9 cellular contexts compared by ENCODE assay signal in the genomic region with DNA sequence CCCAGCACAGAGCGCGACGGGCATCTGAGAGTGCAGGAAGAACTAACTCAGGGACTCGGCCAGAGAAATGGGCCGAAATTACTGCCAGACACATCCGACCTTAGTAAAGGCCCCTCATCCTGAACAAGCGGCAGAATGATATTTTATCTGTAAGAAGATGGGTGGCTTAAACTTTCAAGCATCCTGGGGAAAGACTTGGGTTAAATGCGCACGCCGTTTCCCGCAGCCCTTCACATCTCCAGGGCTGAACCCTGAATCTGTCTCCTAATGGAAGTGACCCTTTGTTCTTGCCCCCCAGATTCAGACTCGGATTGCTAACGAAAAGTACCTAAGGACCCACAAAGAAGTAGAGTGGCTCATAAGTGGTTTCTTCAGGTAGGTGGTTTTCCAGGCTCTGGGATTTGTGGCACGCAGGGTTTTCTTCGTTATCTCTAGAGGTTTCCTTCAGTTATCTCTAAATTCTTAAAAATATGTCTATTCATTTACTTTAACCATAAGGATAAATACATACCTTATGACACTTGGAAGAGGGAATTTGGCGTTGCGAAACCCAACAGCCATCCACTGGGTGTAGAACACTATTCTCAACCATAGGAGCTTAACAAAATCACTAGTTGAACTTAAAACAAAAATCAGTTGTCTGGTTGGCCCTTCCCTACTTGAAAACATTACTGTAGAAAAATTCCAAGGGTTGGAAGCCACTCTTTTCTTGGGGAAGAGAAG. TPM values are rescaled to one million over a fixed set of nuclear protein-coding genes. Genes with fewer than 3 reads are reported as not detected.
A peak's percentile ranks its signal among the peaks of the same experiment; 100 is the strongest.
DNase-seq lines count a peak whose midpoint lies in the region; ATAC-seq, FAIRE-seq and TF ChIP-seq lines count a peak whose summit lies in the region.
"Had no signal": no experiment of that assay in that cellular context is flagged by ENCODE, and none has a peak within 500 bp of the region (broad histone marks: within the 10 kb centered on the region; RNA-seq: fewer than 3 reads in every experiment).

No MANE protein-coding gene starts in this region.

- no peak for ATAC-seq in naive thymus-derived CD4-positive, alpha-beta T cell
- ATAC-seq in left colon, result no peak

- in situ Hi-C loops in ACHN (cut with HindIII; ENCODE audit: low pct_ligation_motif_present, low pct_unique_long_range_greater_than_20kb, low sequenced_read_pairs), result no loop called here

- POLR2A ChIA-PET in naive thymus-derived CD4-positive, alpha-beta T cell (lab: Charles Lee), result interaction anchor here (0.5 kb wide), 1 partner anchor 1149 kb away, joined by 3 read pairs; no protein-coding TSS in a partner anchor

- H3K4me1 ChIP-seq in naive thymus-derived CD4-positive, alpha-beta T cell (ENCODE audit: control insufficient read depth in 2 of 2, insufficient read depth in 2 of 2, low read length in 2 of 2), result peaks cover 9 to 14% of the 10 kb centered on the region in 2 donors

- no peaks in the 10 kb centered on the region for H3K36me3 ChIP-seq in naive thymus-derived CD4-positive, alpha-beta T cell (ENCODE audit: control insufficient read depth in 2 of 3, insufficient read depth in 3 of 3, low read length in 3 of 3)

- CTCF ChIA-PET in naive thymus-derived CD4-positive, alpha-beta T cell (lab: Charles Lee), result interaction anchor here (1.0 to 1.3 kb wide), 2 partner anchors 10 to 12 kb away, joined by 3 to 4 read pairs; no protein-coding TSS in a partner anchor

- DNase-seq in AG09309 (ENCODE audit: low read depth) (no peak), HL-60 (ENCODE audit: low read depth in 1 of 2, low spot score in 1 of 2) (no peak), coronary artery (ENCODE audit: low spot score) (no peak), left colon (no peak), ACHN (no peak), RCC 7860 (ENCODE audit: low spot score) (no peak), SW480 (ENCODE audit: low spot score) (no peak)
- no peak for DNase-seq in naive thymus-derived CD4-positive, alpha-beta T cell

- H3K4me3 ChIP-seq in AG09309 (ENCODE audit: control insufficient read depth, low read depth, low read length) (peak overlapping the region; percentile 45), HL-60 (replicated peaks; ENCODE audit: insufficient read depth, low read length) (0 out of 2 replicates have a peak overlapping the region, but pooled peaks have one; percentile 5), coronary artery (peak overlapping the region; percentile 72)
- H3K4me3 ChIP-seq in naive thymus-derived CD4-positive, alpha-beta T cell (ENCODE audit: low read length), result peak overlapping the region; percentile 67

- intact Hi-C loops in naive thymus-derived CD4-positive, alpha-beta T cell (cut with micrococcal nuclease), result loop anchor here (1.0 to 5.0 kb wide), 7 partner anchors 35 to 280 kb away; partner anchors contain the start of genes TDRKH (in 2 of the 2), MRPL9 (in 1 of the 2) and SNX27 (in 1 of the 2)
- intact Hi-C loops in left colon (cut with DNase I, micrococcal nuclease), result no loop called here

- no peak for FAIRE-seq in RCC 7860 (lab: Jason Lieb, UNC)
- FAIRE-seq: TTC549 had no signal

- peaks cover 13 to 37% (median 24%) of the 10 kb centered on the region in 7 donors for H3K4me1 Mint-ChIP-seq in naive thymus-derived CD4-positive, alpha-beta T cell

- peaks cover 49% of the 10 kb centered on the region for H3K27me3 ChIP-seq in HL-60 (ENCODE audit: insufficient read depth, poor library complexity, severe bottlenecking)
- H3K27me3 ChIP-seq in naive thymus-derived CD4-positive, alpha-beta T cell (ENCODE audit: control insufficient read depth in 2 of 2, insufficient read depth in 2 of 2, low read length in 2 of 2), result peaks cover 3 to 4% of the 10 kb centered on the region in 2 donors

- no peak overlapping the region for H3K27ac ChIP-seq in HL-60 (replicated peaks)
- peak overlapping the region in 1 of 2 donors; percentile 81 for H3K27ac ChIP-seq in coronary artery
- no peak overlapping the region for H3K27ac ChIP-seq in naive thymus-derived CD4-positive, alpha-beta T cell (ENCODE audit: low read depth, low read length)

- peaks cover 54 to 89% (median 68%) of the 10 kb centered on the region in 5 donors for H3K27me3 Mint-ChIP-seq in naive thymus-derived CD4-positive, alpha-beta T cell

- peaks cover 0 to 1% (median 0%) of the 10 kb centered on the region in 11 donors for H3K9me3 Mint-ChIP-seq in naive thymus-derived CD4-positive, alpha-beta T cell

- peak overlapping the region; percentile 67 to 85 (median 80) for H3K4me3 Mint-ChIP-seq in naive thymus-derived CD4-positive, alpha-beta T cell

- no peak overlapping the region for H3K27ac Mint-ChIP-seq in naive thymus-derived CD4-positive, alpha-beta T cell

- H3K9me3 ChIP-seq in naive thymus-derived CD4-positive, alpha-beta T cell (ENCODE audit: control insufficient read depth in 2 of 3, low read length in 3 of 3), result no peaks in the 10 kb centered on the region

- no peak for TF ChIP-seq CTCF in AG09309 (IDR thresholded peaks at IDR 0.05; ENCODE audit: control insufficient read depth, insufficient read depth, low read depth, low read length, missing control alignments)
- TF ChIP-seq CTCF in HL-60 (IDR thresholded peaks at IDR 0.05; ENCODE audit: insufficient read depth, low read length), result no peak
- no peak for TF ChIP-seq CTCF in coronary artery (IDR thresholded peaks at IDR 0.05)

- peaks cover 0 to 3% (median 0%) of the 10 kb centered on the region in 5 donors for H3K36me3 Mint-ChIP-seq in naive thymus-derived CD4-positive, alpha-beta T cell

RNA-seq across cellular contexts. Expression of gene RIIAD1, which starts 0.6 kb away (rescaled TPM):
- total RNA-seq in naive thymus-derived CD4-positive, alpha-beta T cell, result not detected
- polyA plus RNA-seq in naive thymus-derived CD4-positive, alpha-beta T cell, result not detected
- 1 to 10 TPM in 1 of 2 donors, under 1 TPM in 1; 0.67 to 1.6 TPM for total RNA-seq in left colon

RNA-seq across cellular contexts. Expression of gene CELF3, which starts 5.3 kb away (rescaled TPM):
- total RNA-seq in naive thymus-derived CD4-positive, alpha-beta T cell, result not detected
- polyA plus RNA-seq in naive thymus-derived CD4-positive, alpha-beta T cell, result not detected
- total RNA-seq in left colon, result 1 to 10 TPM; 2.2 to 2.4 TPM

RNA-seq across cellular contexts. Expression of gene MRPL9, which starts 41.3 kb away (rescaled TPM):
- total RNA-seq in naive thymus-derived CD4-positive, alpha-beta T cell, result 100 to 1,000 TPM in 2 of 5 experiments, 10 to 100 TPM in 3; 77.0 to 133 (median 81.5) TPM
- 100 to 1,000 TPM; 127 to 168 TPM for polyA plus RNA-seq in naive thymus-derived CD4-positive, alpha-beta T cell
- 10 to 100 TPM; 44.8 to 47.5 TPM for total RNA-seq in left colon

Comparison
In these comparisons a context has a peak if more than half of its experiments do, and no peak if none do; other contexts are left out.
1. H3K4me3 ChIP-seq: peak in every context shown above with its lines; median percentile 72 in coronary artery; 67 in naive thymus-derived CD4-positive, alpha-beta T cell; 45 in AG09309; 5 in HL-60.
2. intact Hi-C loops: an anchor here in naive thymus-derived CD4-positive, alpha-beta T cell (1.0 to 5.0 kb wide); none called in left colon.